Comparison of ENCODE assay signal across 9 cellular contexts in genomic region chr15:73240864-73241499, GRCh38.
A peak's percentile ranks its signal among the peaks of the same experiment; 100 is the strongest.
DNase-seq lines count a peak whose midpoint lies in the region; ATAC-seq and TF ChIP-seq lines count a peak whose summit lies in the region.
"Had no signal": no experiment of that assay in that cellular context is flagged by ENCODE, and none has a peak within 500 bp of the region (broad histone marks: within the 10 kb centered on the region; RNA-seq: fewer than 3 reads in every experiment).

No MANE protein-coding gene starts in this region.

- H3K4me1 Mint-ChIP-seq in activated T-helper 17 cell treated with anti-CD3 and anti-CD28 coated beads, Interleukin-2, amount 50 U/mL, for 72 hours = no peaks in the 10 kb centered on the region
- H3K4me1 Mint-ChIP-seq: activated naive CD4-positive, alpha-beta T cell treated with anti-CD3 and anti-CD28 coated beads, Interleukin-2, amount 50 U/mL, for 24 hours had no signal

- H3K27me3 ChIP-seq in RWPE2 (ENCODE audit: insufficient read depth, poor library complexity, severe bottlenecking) (no peaks in the 10 kb centered on the region), thyroid gland (no peaks in the 10 kb centered on the region)

- 32 to 34% methylated on average over 4 of the region's 4 CpGs for WGBS in thyroid gland, 2 donors

- H3K4me3 ChIP-seq in RWPE2 (ENCODE audit: severe bottlenecking) (no peak overlapping the region), thyroid gland (replicated peaks in 1 of 3) (no peak overlapping the region)

- H3K36me3 ChIP-seq in RWPE2 (ENCODE audit: low read depth) = no peaks in the 10 kb centered on the region
- H3K36me3 ChIP-seq in thyroid gland = no peaks in the 10 kb centered on the region

- in situ Hi-C loops in Caki2 (cut with HindIII; ENCODE audit: low pct_unique_long_range_greater_than_20kb, low sequenced_read_pairs) = no loop called here

- H3K4me3 Mint-ChIP-seq in activated T-helper 17 cell treated with anti-CD3 and anti-CD28 coated beads, Interleukin-2, amount 50 U/mL, for 72 hours = no peak overlapping the region
- H3K4me3 Mint-ChIP-seq: activated naive CD4-positive, alpha-beta T cell treated with anti-CD3 and anti-CD28 coated beads, Interleukin-2, amount 50 U/mL, for 24 hours had no signal

- intact Hi-C loops in thyroid gland (cut with DNase I) = loop anchor here (5.0 kb wide), 1 partner anchor 36 kb away; no protein-coding TSS in a partner anchor

- H3K27ac Mint-ChIP-seq in activated T-helper 17 cell treated with anti-CD3 and anti-CD28 coated beads, Interleukin-2, amount 50 U/mL, for 72 hours = no peak overlapping the region
- H3K27ac Mint-ChIP-seq: activated naive CD4-positive, alpha-beta T cell treated with anti-CD3 and anti-CD28 coated beads, Interleukin-2, amount 50 U/mL, for 24 hours had no signal

- TF ChIP-seq POLR2A in thyroid gland (IDR thresholded peaks at IDR 0.05) = no peak

- no peak overlapping the region for H3K27ac ChIP-seq in RWPE2 (ENCODE audit: poor library complexity, severe bottlenecking)
- peak overlapping the region in 1 of 3 donors; percentile 0 for H3K27ac ChIP-seq in thyroid gland

- ATAC-seq in RWPE2 (ENCODE audit: low read depth) = peak; percentile 59; the same call in 1 of the 3 replicates
- peak; percentile 55 for ATAC-seq in activated T-helper 17 cell treated with anti-CD3 and anti-CD28 coated beads, Interleukin-2, amount 50 U/mL, for 72 hours (replicated peaks)
- ATAC-seq in omental fat pad (ENCODE audit: low FRiP score) = no peak
- no peak for ATAC-seq in HG03432 (IDR thresholded peaks at IDR 0.05; ENCODE audit: unreplicated experiment)

- H3K36me3 Mint-ChIP-seq in activated T-helper 17 cell treated with anti-CD3 and anti-CD28 coated beads, Interleukin-2, amount 50 U/mL, for 72 hours (ENCODE audit: low read depth) = peaks cover 5% of the 10 kb centered on the region

- no peaks in the 10 kb centered on the region for H3K9me3 Mint-ChIP-seq in activated T-helper 17 cell treated with anti-CD3 and anti-CD28 coated beads, Interleukin-2, amount 50 U/mL, for 72 hours
- H3K9me3 Mint-ChIP-seq: activated naive CD4-positive, alpha-beta T cell treated with anti-CD3 and anti-CD28 coated beads, Interleukin-2, amount 50 U/mL, for 24 hours had no signal

- no peaks in the 10 kb centered on the region for H3K4me1 ChIP-seq in RWPE2 (ENCODE audit: insufficient read depth, poor library complexity, severe bottlenecking)
- no peaks in the 10 kb centered on the region for H3K4me1 ChIP-seq in thyroid gland

- H3K27me3 Mint-ChIP-seq in activated T-helper 17 cell treated with anti-CD3 and anti-CD28 coated beads, Interleukin-2, amount 50 U/mL, for 72 hours = no peaks in the 10 kb centered on the region
- H3K27me3 Mint-ChIP-seq: activated naive CD4-positive, alpha-beta T cell treated with anti-CD3 and anti-CD28 coated beads, Interleukin-2, amount 50 U/mL, for 24 hours had no signal

- TF ChIP-seq CTCF in RWPE2 (IDR thresholded peaks at IDR 0.05; ENCODE audit: poor library complexity, severe bottlenecking) (peak; percentile 99), omental fat pad (IDR thresholded peaks at IDR 0.05) (peak in 1 of 3 donors; percentile 59), thyroid gland (IDR thresholded peaks at IDR 0.05) (peak; percentile 80 to 96 (median 90))

- no peaks in the 10 kb centered on the region for H3K9me3 ChIP-seq in RWPE2 (ENCODE audit: severe bottlenecking)
- no peaks in the 10 kb centered on the region for H3K9me3 ChIP-seq in thyroid gland

- DNase-seq in Caki2 (ENCODE audit: low read depth) (peak; percentile 39), HT-29 (ENCODE audit: low spot score) (peak; percentile 91), RWPE2 (ENCODE audit: low spot score) (no peak), fibroblast of the conjunctiva (ENCODE audit: low read depth) (peak; percentile 50), omental fat pad (ENCODE audit: low spot score) (peak; percentile 86), thyroid gland (peak; percentile 78)

Comparison
In these comparisons a context has a peak if more than half of its experiments do, and no peak if none do; other contexts are left out.
1. ATAC-seq: peak in RWPE2 (single experiment) and activated T-helper 17 cell treated with anti-CD3 and anti-CD28 coated beads, Interleukin-2, amount 50 U/mL, for 72 hours (single experiment); none in omental fat pad (single experiment) and HG03432 (single experiment).